Comparison of ENCODE assay signal across 8 cellular contexts in genomic region chr12:98490491-98491453, GRCh38. TPM values are rescaled to one million over a fixed set of nuclear protein-coding genes. Genes with fewer than 3 reads are reported as not detected.
DNase-seq lines count a peak whose midpoint lies in the region; ATAC-seq and TF ChIP-seq lines count a peak whose summit lies in the region.

No MANE protein-coding gene starts in this region.

- DNase-seq in BJ (ENCODE audit: low read depth), result peak; percentile 69
- DNase-seq in GM19238 (ENCODE audit: insufficient read length, low spot score), result peak; percentile 39
- DNase-seq in NCI-H510A (lab: John Stamatoyannopoulos, UW), result peak; percentile 30
- peak; percentile 94 for DNase-seq in activated CD4-positive, alpha-beta T cell treated with anti-CD3 and anti-CD28 coated beads, Interleukin-2, amount 10 ng/mL, durations not matched to agents 24 days and 14 days
- DNase-seq in stimulated activated CD4-positive, alpha-beta T cell treated with anti-CD3 and anti-CD28 coated beads, Interleukin-4, amount 100 ng/mL, for 24 hours, result peak; percentile 84

- H3K4me3 ChIP-seq in BJ (ENCODE audit: low read depth, low read length), result no peak overlapping the region
- no peak overlapping the region for H3K4me3 ChIP-seq in liver (ENCODE audit: low read depth in 1 of 3, low read length in 3 of 3)

- peak overlapping the region; percentile 83 to 85 for H3K27ac ChIP-seq in liver (ENCODE audit: low read depth in 1 of 2, low read length in 2 of 2)

- H3K4me3 Mint-ChIP-seq in activated CD4-positive, alpha-beta T cell treated with anti-CD3 and anti-CD28 coated beads, Interleukin-2, amount 10 ng/mL, durations not matched to agents 24 days and 14 days, result peak overlapping the region; percentile 44
- peak overlapping the region; percentile 23 for H3K4me3 Mint-ChIP-seq in dendritic cell treated with granulocyte-macrophage colony-stimulating factor and Interleukin-4, amounts not matched to agents 40 ng/mL and 50 ng/mL, for 4 days

- no peaks in the 10 kb centered on the region for H3K27me3 ChIP-seq in BJ (ENCODE audit: control insufficient read depth, insufficient read depth, low read length)
- no peaks in the 10 kb centered on the region for H3K27me3 ChIP-seq in liver (ENCODE audit: control insufficient read depth in 4 of 4, insufficient read depth in 4 of 4, low read length in 3 of 4)

- peak overlapping the region; percentile 45 for H3K9ac ChIP-seq in liver (ENCODE audit: low read depth in 1 of 2, low read length in 2 of 2)

- H3K4me1 Mint-ChIP-seq in activated CD4-positive, alpha-beta T cell treated with anti-CD3 and anti-CD28 coated beads, Interleukin-2, amount 10 ng/mL, durations not matched to agents 24 days and 14 days, result peaks cover 7% of the 10 kb centered on the region
- H3K4me1 Mint-ChIP-seq in dendritic cell treated with granulocyte-macrophage colony-stimulating factor and Interleukin-4, amounts not matched to agents 40 ng/mL and 50 ng/mL, for 4 days (ENCODE audit: low read depth), result peaks cover 5% of the 10 kb centered on the region

- peak; percentile 96 to 97 for TF ChIP-seq RAD21 in liver (IDR thresholded peaks at IDR 0.05)

- peak; percentile 84 for ATAC-seq in HG03439 (IDR thresholded peaks at IDR 0.05; ENCODE audit: unreplicated experiment)

- H3K36me3 ChIP-seq in BJ (ENCODE audit: control insufficient read depth, insufficient read depth, low read length) (no peaks in the 10 kb centered on the region), liver (ENCODE audit: control insufficient read depth in 4 of 4, insufficient read depth in 3 of 4, low read depth in 1 of 4, low read length in 3 of 4) (no peaks in the 10 kb centered on the region)

- no peaks in the 10 kb centered on the region for H3K36me3 Mint-ChIP-seq in activated CD4-positive, alpha-beta T cell treated with anti-CD3 and anti-CD28 coated beads, Interleukin-2, amount 10 ng/mL, durations not matched to agents 24 days and 14 days (ENCODE audit: low read depth)
- H3K36me3 Mint-ChIP-seq in dendritic cell treated with granulocyte-macrophage colony-stimulating factor and Interleukin-4, amounts not matched to agents 40 ng/mL and 50 ng/mL, for 4 days (ENCODE audit: low read depth), result no peaks in the 10 kb centered on the region

- H3K9me3 Mint-ChIP-seq in activated CD4-positive, alpha-beta T cell treated with anti-CD3 and anti-CD28 coated beads, Interleukin-2, amount 10 ng/mL, durations not matched to agents 24 days and 14 days, result no peaks in the 10 kb centered on the region
- H3K9me3 Mint-ChIP-seq in dendritic cell treated with granulocyte-macrophage colony-stimulating factor and Interleukin-4, amounts not matched to agents 40 ng/mL and 50 ng/mL, for 4 days, result no peaks in the 10 kb centered on the region

- TF ChIP-seq CTCF in BJ (IDR thresholded peaks at IDR 0.05; ENCODE audit: insufficient read depth, low read depth, low read length), result peak; percentile 86
- peak; percentile 92 for TF ChIP-seq CTCF in liver (IDR thresholded peaks at IDR 0.05; ENCODE audit: low read depth, low read length, missing input control)

- POLR2A ChIA-PET in BJ (lab: Charles Lee), result no interaction called here

- peaks cover 4 to 42% (median 22%) of the 10 kb centered on the region in 4 donors for H3K4me1 ChIP-seq in liver (ENCODE audit: control insufficient read depth in 4 of 4, insufficient read depth in 4 of 4, low read length in 3 of 4)

- no peaks in the 10 kb centered on the region for H3K9me3 ChIP-seq in liver (ENCODE audit: control insufficient read depth in 4 of 4, low read length in 3 of 4)

- intact Hi-C loops in activated CD4-positive, alpha-beta T cell treated with anti-CD3 and anti-CD28 coated beads, Interleukin-2, amount 10 ng/mL, durations not matched to agents 24 days and 14 days (cut with micrococcal nuclease), result loop anchor here (1.0 to 2.0 kb wide), 4 partner anchors 13 to 66 kb away; no protein-coding TSS in a partner anchor
- intact Hi-C loops in dendritic cell treated with granulocyte-macrophage colony-stimulating factor and Interleukin-4, amounts not matched to agents 40 ng/mL and 50 ng/mL, for 4 days (cut with micrococcal nuclease), result loop anchor here (1.0 to 5.0 kb wide), 3 partner anchors 13 to 42 kb away; partner anchors contain the start of gene TMPO

- CTCF ChIA-PET in BJ (lab: Yijun Ruan, JAX), result interaction anchor here (0.6 to 5.3 kb wide), 14 partner anchors 10 to 76 kb away, joined by 3 to 33 read pairs (median 4); partner anchors contain the start of gene TMPO

- peaks cover 12% of the 10 kb centered on the region for H3K27me3 Mint-ChIP-seq in activated CD4-positive, alpha-beta T cell treated with anti-CD3 and anti-CD28 coated beads, Interleukin-2, amount 10 ng/mL, durations not matched to agents 24 days and 14 days
- no peaks in the 10 kb centered on the region for H3K27me3 Mint-ChIP-seq in dendritic cell treated with granulocyte-macrophage colony-stimulating factor and Interleukin-4, amounts not matched to agents 40 ng/mL and 50 ng/mL, for 4 days

- H3K27ac Mint-ChIP-seq in activated CD4-positive, alpha-beta T cell treated with anti-CD3 and anti-CD28 coated beads, Interleukin-2, amount 10 ng/mL, durations not matched to agents 24 days and 14 days, result peak overlapping the region; percentile 91
- H3K27ac Mint-ChIP-seq in dendritic cell treated with granulocyte-macrophage colony-stimulating factor and Interleukin-4, amounts not matched to agents 40 ng/mL and 50 ng/mL, for 4 days, result peak overlapping the region; percentile 83

- 27% methylated on average over 14 of the region's 14 CpGs for WGBS in liver

TF ChIP-seq in liver, 16 proteins besides CTCF, POLR2A, EP300 and RAD21:
- TF ChIP-seq MAX (IDR thresholded peaks at IDR 0.05), result no peak
- peak; percentile 55 for TF ChIP-seq REST (IDR thresholded peaks at IDR 0.05)
- TF ChIP-seq ZBTB33 (IDR thresholded peaks at IDR 0.05), result no peak
- peak; percentile 62 for TF ChIP-seq SP1 (IDR thresholded peaks at IDR 0.05)
- no peak for TF ChIP-seq JUND (IDR thresholded peaks at IDR 0.05)
- peak; percentile 87 for TF ChIP-seq YY1 (IDR thresholded peaks at IDR 0.05)
- TF ChIP-seq FOXA1 (IDR thresholded peaks at IDR 0.05), result peak; percentile 47
- peak; percentile 13 for TF ChIP-seq FOXA2 (IDR thresholded peaks at IDR 0.05)
- TF ChIP-seq HNF4G (IDR thresholded peaks at IDR 0.05), result peak; percentile 84
- peak; percentile 66 to 77 for TF ChIP-seq RXRA (IDR thresholded peaks at IDR 0.05)
- no peak for TF ChIP-seq GABPA (IDR thresholded peaks at IDR 0.05 in 1 of 2, conservative IDR thresholded peaks at IDR 0.05 in 1 of 2)
- TF ChIP-seq TAF1 (conservative IDR thresholded peaks at IDR 0.05), result no peak
- peak; percentile 90 to 91 for TF ChIP-seq HNF4A (conservative IDR thresholded peaks at IDR 0.05)
TF ChIP-seq in liver: peak in this region for 8.

RNA-seq across cellular contexts. Expression of gene TMPO, which starts 24.6 kb away (rescaled TPM):
- polyA plus RNA-seq in BJ (2011; rRNA removed), result 22.7 and 36.9 TPM in 2 replicates
- 16.0 and 16.4 TPM in 2 replicates for polyA minus RNA-seq in BJ (2011; rRNA and poly(A)+ RNA removed)
- total RNA-seq in activated CD4-positive, alpha-beta T cell treated with anti-CD3 and anti-CD28 coated beads, Interleukin-2, amount 10 ng/mL, durations not matched to agents 24 days and 14 days, result 326 and 353 TPM in 2 replicates
- total RNA-seq in liver, result 100 to 1,000 TPM in 1 of 2 donors, 10 to 100 TPM in 1; 74.7 to 175 TPM
- polyA plus RNA-seq in liver, result 10 to 100 TPM; 10.9 to 13.1 TPM

Comparison
In these comparisons a context has a peak if more than half of its experiments do, and no peak if none do; other contexts are left out.
1. DNase-seq: peak in every context shown above with its lines; median percentile 94 in activated CD4-positive, alpha-beta T cell treated with anti-CD3 and anti-CD28 coated beads, Interleukin-2, amount 10 ng/mL, durations not matched to agents 24 days and 14 days; 84 in stimulated activated CD4-positive, alpha-beta T cell treated with anti-CD3 and anti-CD28 coated beads, Interleukin-4, amount 100 ng/mL, for 24 hours; 69 in BJ; 39 in GM19238; 30 in NCI-H510A.